ENCODE assay signal across 2 cellular contexts in the genomic region with DNA sequence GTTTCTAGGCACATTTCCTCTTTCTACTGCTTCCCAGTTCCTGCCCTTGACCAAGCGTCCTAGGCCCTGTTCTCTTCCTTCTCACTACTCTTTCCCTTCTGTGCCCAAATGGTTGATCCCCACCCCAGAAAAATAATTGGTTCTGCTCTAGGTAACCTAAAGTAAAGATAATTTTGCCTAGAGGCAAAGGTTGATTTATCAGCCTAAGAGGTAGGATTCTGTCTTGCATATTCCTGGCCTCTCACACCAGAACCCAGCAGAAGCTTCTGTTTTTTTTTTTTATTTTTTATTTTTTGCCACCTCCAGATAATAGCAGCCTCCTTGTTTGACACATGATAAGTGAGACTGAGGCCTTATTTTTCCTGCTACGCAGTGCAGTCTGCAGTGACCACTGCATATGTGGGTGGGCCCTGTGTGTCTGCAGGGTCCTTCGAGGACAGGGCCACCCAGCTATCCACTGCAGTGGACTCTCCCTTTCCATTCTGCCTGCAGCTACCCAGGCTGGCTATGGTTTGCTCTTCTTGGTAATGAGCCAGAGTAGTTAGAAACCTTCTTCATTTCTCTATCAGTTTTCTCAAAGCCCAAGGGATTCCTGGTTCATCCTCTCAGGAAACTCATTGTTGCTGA.
TF ChIP-seq lines count a peak whose summit lies in the region.

No MANE protein-coding gene starts in this region.

TF ChIP-seq in GM12891, 5 proteins besides CTCF, POLR2A, EP300 and RAD21:
- TF ChIP-seq POU2F2 (IDR thresholded peaks at IDR 0.05; ENCODE audit: low read depth, low read length) (no peak), SPI1 (IDR thresholded peaks at IDR 0.05; ENCODE audit: low read depth, low read length) (peak; percentile 95)

TF ChIP-seq in H1, 55 proteins besides CTCF, POLR2A, EP300 and RAD21:
- no peak for TF ChIP-seq SRF (IDR thresholded peaks at IDR 0.05; ENCODE audit: low read depth, low read length)
